Comparison of ENCODE assay signal across 9 cellular contexts in genomic region chrX:56233682-56234081, GRCh38. TPM values are rescaled to one million over a fixed set of nuclear protein-coding genes. Genes with fewer than 3 reads are reported as not detected.
DNase-seq lines count a peak whose midpoint lies in the region; ATAC-seq, FAIRE-seq and TF ChIP-seq lines count a peak whose summit lies in the region.
"Had no signal": no experiment of that assay in that cellular context is flagged by ENCODE, and none has a peak within 500 bp of the region (broad histone marks: within the 10 kb centered on the region; RNA-seq: fewer than 3 reads in every experiment).

No MANE protein-coding gene starts in this region.

- H3K36me3 ChIP-seq in A673 (ENCODE audit: insufficient read depth, low read length, poor library complexity, severe bottlenecking), result no peaks in the 10 kb centered on the region
- H3K36me3 ChIP-seq in astrocyte (ENCODE audit: insufficient read depth, low read length), result no peaks in the 10 kb centered on the region

- DNase-seq in A673 (ENCODE audit: low spot score) (peak; percentile 1), astrocyte (ENCODE audit: low read depth) (peak; percentile 0), NCI-H1105 treated with DMSO at 0.1 percent for 48 hours (lab: John Stamatoyannopoulos, UW) (no peak)
- DNase-seq in stimulated activated naive CD8-positive, alpha-beta T cell treated with anti-CD3 and anti-CD28 coated beads, Interleukin-15, Interleukin-2, amounts not matched to agents 100 U/mL and 50 U/mL, for 24 hours, result peak; percentile 3
- no peak for DNase-seq in activated CD4-positive, CD25-positive, alpha-beta regulatory T cell treated with anti-CD3 and anti-CD28 coated beads, Interleukin-2, amount 50 U/mL, for 72 hours

- intact Hi-C loops in A673 (cut with micrococcal nuclease; ENCODE audit: unreplicated experiment), result no loop called here

- peaks cover 21% of the 10 kb centered on the region for H3K27me3 ChIP-seq in A673 (replicated peaks; ENCODE audit: insufficient read depth, low read depth, low read length, poor library complexity)
- H3K27me3 ChIP-seq in astrocyte (ENCODE audit: insufficient read depth, low read length), result peaks cover 2% of the 10 kb centered on the region

- CTCF ChIA-PET in A673 (lab: Charles Lee), result no interaction called here

- no peak overlapping the region for H2AFZ ChIP-seq in astrocyte (ENCODE audit: low read depth, low read length)

- no peaks in the 10 kb centered on the region for H3K9me3 ChIP-seq in A673 (ENCODE audit: low read depth, low read length, poor library complexity, severe bottlenecking)
- H3K9me3 ChIP-seq in astrocyte (ENCODE audit: insufficient read depth, low read depth, low read length), result no peaks in the 10 kb centered on the region
- peaks cover 2% of the 10 kb centered on the region for H3K9me3 ChIP-seq in iPS-18c (ENCODE audit: control insufficient read depth, insufficient read depth, low read length)

- no peak for FAIRE-seq in astrocyte (lab: Jason Lieb, UNC)

- H3K4me1 ChIP-seq in A673 (ENCODE audit: insufficient read depth, low read length, poor library complexity, severe bottlenecking) (no peaks in the 10 kb centered on the region), astrocyte (ENCODE audit: insufficient read depth, low read length) (no peaks in the 10 kb centered on the region)

- H3K9me3 Mint-ChIP-seq in astrocyte (ENCODE audit: unreplicated experiment), result no peaks in the 10 kb centered on the region
- H3K9me3 Mint-ChIP-seq: activated naive CD4-positive, alpha-beta T cell treated with anti-CD3 and anti-CD28 coated beads, Interleukin-2, amount 50 U/mL, for 24 hours had no signal

- H3K27ac Mint-ChIP-seq in astrocyte (ENCODE audit: unreplicated experiment), result no peak overlapping the region
- H3K27ac Mint-ChIP-seq: activated naive CD4-positive, alpha-beta T cell treated with anti-CD3 and anti-CD28 coated beads, Interleukin-2, amount 50 U/mL, for 24 hours had no signal

- H3K79me2 ChIP-seq in astrocyte (ENCODE audit: insufficient read depth, low read length), result no peaks in the 10 kb centered on the region

- H3K4me1 Mint-ChIP-seq in astrocyte (ENCODE audit: low read depth, unreplicated experiment), result no peaks in the 10 kb centered on the region

- peak; percentile 95 for ATAC-seq in GM18867 (IDR thresholded peaks at IDR 0.05; ENCODE audit: unreplicated experiment)
- ATAC-seq in HG03095 (IDR thresholded peaks at IDR 0.05; ENCODE audit: unreplicated experiment), result peak; percentile 83
- ATAC-seq in stimulated activated naive CD8-positive, alpha-beta T cell treated with anti-CD3 and anti-CD28 coated beads, Interleukin-15, Interleukin-2, amounts not matched to agents 100 U/mL and 50 U/mL, for 24 hours, result no peak

- TF ChIP-seq CTCF in A673 (conservative IDR thresholded peaks at IDR 0.05; ENCODE audit: low read depth, low read length) (no peak), astrocyte (IDR thresholded peaks at IDR 0.05; ENCODE audit: insufficient read depth, low read depth, low read length) (no peak)

- BruUV-seq in A673 (replicated peaks; lab: Mats Ljungman, UMichigan), result no TSS peak

- H3K4me3 Mint-ChIP-seq in astrocyte (ENCODE audit: unreplicated experiment), result peak overlapping the region; percentile 85

- H3K4me3 ChIP-seq in A673 (ENCODE audit: low read depth, low read length, poor library complexity, severe bottlenecking), result no peak overlapping the region
- H3K4me3 ChIP-seq in astrocyte (ENCODE audit: insufficient read depth, low read depth, low read length), result no peak overlapping the region
- H3K4me3 ChIP-seq in iPS-18c (ENCODE audit: insufficient read depth, low read depth, low read length), result peak overlapping the region; percentile 57; the same call in 1 of the 2 replicates

- H3K4me2 ChIP-seq in astrocyte (ENCODE audit: low read length), result no peak overlapping the region

- POLR2A ChIA-PET in A673 (lab: Charles Lee; ENCODE audit: low non-redundant PET), result no interaction called here

- peaks cover 16% of the 10 kb centered on the region for H3K27me3 Mint-ChIP-seq in astrocyte (ENCODE audit: low read depth, unreplicated experiment)

- H3K27ac ChIP-seq in A673 (ENCODE audit: low read depth, low read length, poor library complexity, severe bottlenecking) (no peak overlapping the region), astrocyte (ENCODE audit: low read depth, low read length) (no peak overlapping the region)

- no peaks in the 10 kb centered on the region for H4K20me1 ChIP-seq in astrocyte (ENCODE audit: insufficient read depth, low read length)

- H3K9ac ChIP-seq in astrocyte (ENCODE audit: low read length), result no peak overlapping the region

- H3K36me3 Mint-ChIP-seq in astrocyte (ENCODE audit: low read depth, unreplicated experiment), result no peaks in the 10 kb centered on the region
- H3K36me3 Mint-ChIP-seq: activated naive CD4-positive, alpha-beta T cell treated with anti-CD3 and anti-CD28 coated beads, Interleukin-2, amount 50 U/mL, for 24 hours had no signal

RNA-seq across cellular contexts. Expression of gene KLF8, which starts 1.5 kb away (rescaled TPM):
- total RNA-seq in A673 (2021), result not detected in 2 replicates
- total RNA-seq in astrocyte, result 5.7 and 6.8 TPM in 2 replicates

Comparison
In these comparisons a context has a peak if more than half of its experiments do, and no peak if none do; other contexts are left out.
1. DNase-seq: peak in A673 (single experiment), astrocyte (single experiment) and stimulated activated naive CD8-positive, alpha-beta T cell treated with anti-CD3 and anti-CD28 coated beads, Interleukin-15, Interleukin-2, amounts not matched to agents 100 U/mL and 50 U/mL, for 24 hours (single experiment); none in NCI-H1105 treated with DMSO at 0.1 percent for 48 hours (single experiment) and activated CD4-positive, CD25-positive, alpha-beta regulatory T cell treated with anti-CD3 and anti-CD28 coated beads, Interleukin-2, amount 50 U/mL, for 72 hours (single experiment).